1 cellular context compared by ENCODE assay signal in genomic region chr14:61042220-61042619, GRCh38.
TF ChIP-seq lines count a peak whose summit lies in the region.

No MANE protein-coding gene starts in this region.

TF ChIP-seq in HepG2, 621 proteins besides CTCF, POLR2A, EP300 and RAD21 (continued from another document and continues in another):
- no peak for TF ChIP-seq ZNF570 (CRISPR knock-in tag; IDR thresholded peaks at IDR 0.05; ENCODE audit: borderline replicate concordance)
- TF ChIP-seq ZNF761 (CRISPR knock-in tag; conservative IDR thresholded peaks at IDR 0.05): no peak
- TF ChIP-seq, protein P1, sequence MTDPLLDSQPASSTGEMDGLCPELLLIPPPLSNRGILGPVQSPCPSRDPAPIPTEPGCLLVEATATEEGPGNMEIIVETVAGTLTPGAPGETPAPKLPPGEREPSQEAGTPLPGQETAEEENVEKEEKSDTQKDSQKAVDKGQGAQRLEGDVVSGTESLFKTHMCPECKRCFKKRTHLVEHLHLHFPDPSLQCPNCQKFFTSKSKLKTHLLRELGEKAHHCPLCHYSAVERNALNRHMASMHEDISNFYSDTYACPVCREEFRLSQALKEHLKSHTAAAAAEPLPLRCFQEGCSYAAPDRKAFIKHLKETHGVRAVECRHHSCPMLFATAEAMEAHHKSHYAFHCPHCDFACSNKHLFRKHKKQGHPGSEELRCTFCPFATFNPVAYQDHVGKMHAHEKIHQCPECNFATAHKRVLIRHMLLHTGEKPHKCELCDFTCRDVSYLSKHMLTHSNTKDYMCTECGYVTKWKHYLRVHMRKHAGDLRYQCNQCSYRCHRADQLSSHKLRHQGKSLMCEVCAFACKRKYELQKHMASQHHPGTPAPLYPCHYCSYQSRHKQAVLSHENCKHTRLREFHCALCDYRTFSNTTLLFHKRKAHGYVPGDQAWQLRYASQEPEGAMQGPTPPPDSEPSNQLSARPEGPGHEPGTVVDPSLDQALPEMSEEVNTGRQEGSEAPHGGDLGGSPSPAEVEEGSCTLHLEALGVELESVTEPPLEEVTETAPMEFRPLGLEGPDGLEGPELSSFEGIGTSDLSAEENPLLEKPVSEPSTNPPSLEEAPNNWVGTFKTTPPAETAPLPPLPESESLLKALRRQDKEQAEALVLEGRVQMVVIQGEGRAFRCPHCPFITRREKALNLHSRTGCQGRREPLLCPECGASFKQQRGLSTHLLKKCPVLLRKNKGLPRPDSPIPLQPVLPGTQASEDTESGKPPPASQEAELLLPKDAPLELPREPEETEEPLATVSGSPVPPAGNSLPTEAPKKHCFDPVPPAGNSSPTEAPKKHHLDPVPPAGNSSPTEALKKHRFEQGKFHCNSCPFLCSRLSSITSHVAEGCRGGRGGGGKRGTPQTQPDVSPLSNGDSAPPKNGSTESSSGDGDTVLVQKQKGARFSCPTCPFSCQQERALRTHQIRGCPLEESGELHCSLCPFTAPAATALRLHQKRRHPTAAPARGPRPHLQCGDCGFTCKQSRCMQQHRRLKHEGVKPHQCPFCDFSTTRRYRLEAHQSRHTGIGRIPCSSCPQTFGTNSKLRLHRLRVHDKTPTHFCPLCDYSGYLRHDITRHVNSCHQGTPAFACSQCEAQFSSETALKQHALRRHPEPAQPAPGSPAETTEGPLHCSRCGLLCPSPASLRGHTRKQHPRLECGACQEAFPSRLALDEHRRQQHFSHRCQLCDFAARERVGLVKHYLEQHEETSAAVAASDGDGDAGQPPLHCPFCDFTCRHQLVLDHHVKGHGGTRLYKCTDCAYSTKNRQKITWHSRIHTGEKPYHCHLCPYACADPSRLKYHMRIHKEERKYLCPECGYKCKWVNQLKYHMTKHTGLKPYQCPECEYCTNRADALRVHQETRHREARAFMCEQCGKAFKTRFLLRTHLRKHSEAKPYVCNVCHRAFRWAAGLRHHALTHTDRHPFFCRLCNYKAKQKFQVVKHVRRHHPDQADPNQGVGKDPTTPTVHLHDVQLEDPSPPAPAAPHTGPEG (CRISPR knock-in tag; IDR thresholded peaks at IDR 0.05): no peak
- TF ChIP-seq ZNF383 (CRISPR knock-in tag; IDR thresholded peaks at IDR 0.05; ENCODE audit: borderline replicate concordance): no peak
- no peak for TF ChIP-seq KLF9 (CRISPR knock-in tag; IDR thresholded peaks at IDR 0.05; ENCODE audit: low read depth)
- peak; percentile 16; the same call in 1 of the 2 replicates for TF ChIP-seq PATZ1 (CRISPR knock-in tag; IDR thresholded peaks at IDR 0.05)
- TF ChIP-seq ZNF33A (CRISPR knock-in tag; IDR thresholded peaks at IDR 0.05; ENCODE audit: borderline replicate concordance): no peak
- TF ChIP-seq ZNF891 (CRISPR knock-in tag; IDR thresholded peaks at IDR 0.05): no peak
- TF ChIP-seq, protein P2, sequence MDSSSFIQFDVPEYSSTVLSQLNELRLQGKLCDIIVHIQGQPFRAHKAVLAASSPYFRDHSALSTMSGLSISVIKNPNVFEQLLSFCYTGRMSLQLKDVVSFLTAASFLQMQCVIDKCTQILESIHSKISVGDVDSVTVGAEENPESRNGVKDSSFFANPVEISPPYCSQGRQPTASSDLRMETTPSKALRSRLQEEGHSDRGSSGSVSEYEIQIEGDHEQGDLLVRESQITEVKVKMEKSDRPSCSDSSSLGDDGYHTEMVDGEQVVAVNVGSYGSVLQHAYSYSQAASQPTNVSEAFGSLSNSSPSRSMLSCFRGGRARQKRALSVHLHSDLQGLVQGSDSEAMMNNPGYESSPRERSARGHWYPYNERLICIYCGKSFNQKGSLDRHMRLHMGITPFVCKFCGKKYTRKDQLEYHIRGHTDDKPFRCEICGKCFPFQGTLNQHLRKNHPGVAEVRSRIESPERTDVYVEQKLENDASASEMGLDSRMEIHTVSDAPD (CRISPR knock-in tag; IDR thresholded peaks at IDR 0.05): no peak
- no peak for TF ChIP-seq NAIF1 (CRISPR knock-in tag; IDR thresholded peaks at IDR 0.05; ENCODE audit: borderline replicate concordance)
- TF ChIP-seq TBX3 (IDR thresholded peaks at IDR 0.05; ENCODE audit: borderline replicate concordance): peak; percentile 99
- no peak for TF ChIP-seq EZH2 (conservative IDR thresholded peaks at IDR 0.05; ENCODE audit: low read depth, low read length)
- no peak for TF ChIP-seq MAZ (IDR thresholded peaks at IDR 0.05; ENCODE audit: borderline replicate concordance, low read depth, low read length)
- TF ChIP-seq MAZ (CRISPR knock-in tag; IDR thresholded peaks at IDR 0.05; ENCODE audit: low read depth): no peak
- no peak for TF ChIP-seq ZNF589 (CRISPR knock-in tag; conservative IDR thresholded peaks at IDR 0.05)
- no peak for TF ChIP-seq ZNF180 (CRISPR knock-in tag; IDR thresholded peaks at IDR 0.05; ENCODE audit: borderline replicate concordance, low read depth)
- TF ChIP-seq ZNF33B (CRISPR knock-in tag; IDR thresholded peaks at IDR 0.05): no peak
- TF ChIP-seq ZSCAN21 (CRISPR knock-in tag; IDR thresholded peaks at IDR 0.05; ENCODE audit: borderline replicate concordance): no peak
- TF ChIP-seq ZFP37 (CRISPR knock-in tag; IDR thresholded peaks at IDR 0.05; ENCODE audit: borderline replicate concordance): no peak
- TF ChIP-seq KLF15 (CRISPR knock-in tag; IDR thresholded peaks at IDR 0.05; ENCODE audit: borderline replicate concordance): no peak
- no peak for TF ChIP-seq KLF12 (CRISPR knock-in tag; IDR thresholded peaks at IDR 0.05; ENCODE audit: borderline replicate concordance)
- TF ChIP-seq, protein P3, sequence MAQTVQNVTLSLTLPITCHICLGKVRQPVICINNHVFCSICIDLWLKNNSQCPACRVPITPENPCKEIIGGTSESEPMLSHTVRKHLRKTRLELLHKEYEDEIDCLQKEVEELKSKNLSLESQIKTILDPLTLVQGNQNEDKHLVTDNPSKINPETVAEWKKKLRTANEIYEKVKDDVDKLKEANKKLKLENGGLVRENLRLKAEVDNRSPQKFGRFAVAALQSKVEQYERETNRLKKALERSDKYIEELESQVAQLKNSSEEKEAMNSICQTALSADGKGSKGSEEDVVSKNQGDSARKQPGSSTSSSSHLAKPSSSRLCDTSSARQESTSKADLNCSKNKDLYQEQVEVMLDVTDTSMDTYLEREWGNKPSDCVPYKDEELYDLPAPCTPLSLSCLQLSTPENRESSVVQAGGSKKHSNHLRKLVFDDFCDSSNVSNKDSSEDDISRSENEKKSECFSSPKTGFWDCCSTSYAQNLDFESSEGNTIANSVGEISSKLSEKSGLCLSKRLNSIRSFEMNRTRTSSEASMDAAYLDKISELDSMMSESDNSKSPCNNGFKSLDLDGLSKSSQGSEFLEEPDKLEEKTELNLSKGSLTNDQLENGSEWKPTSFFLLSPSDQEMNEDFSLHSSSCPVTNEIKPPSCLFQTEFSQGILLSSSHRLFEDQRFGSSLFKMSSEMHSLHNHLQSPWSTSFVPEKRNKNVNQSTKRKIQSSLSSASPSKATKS (CRISPR knock-in tag; IDR thresholded peaks at IDR 0.05): no peak
- no peak for TF ChIP-seq RFXANK (CRISPR knock-in tag; IDR thresholded peaks at IDR 0.05)
- TF ChIP-seq ZNF629 (CRISPR knock-in tag; conservative IDR thresholded peaks at IDR 0.05): no peak
- TF ChIP-seq NONO (IDR thresholded peaks at IDR 0.05): no peak
- TF ChIP-seq NONO (CRISPR knock-in tag; conservative IDR thresholded peaks at IDR 0.05): no peak
- TF ChIP-seq TAF15 (IDR thresholded peaks at IDR 0.05; ENCODE audit: low read depth, low read length, poor library complexity, severe bottlenecking): no peak
- TF ChIP-seq, protein P4, sequence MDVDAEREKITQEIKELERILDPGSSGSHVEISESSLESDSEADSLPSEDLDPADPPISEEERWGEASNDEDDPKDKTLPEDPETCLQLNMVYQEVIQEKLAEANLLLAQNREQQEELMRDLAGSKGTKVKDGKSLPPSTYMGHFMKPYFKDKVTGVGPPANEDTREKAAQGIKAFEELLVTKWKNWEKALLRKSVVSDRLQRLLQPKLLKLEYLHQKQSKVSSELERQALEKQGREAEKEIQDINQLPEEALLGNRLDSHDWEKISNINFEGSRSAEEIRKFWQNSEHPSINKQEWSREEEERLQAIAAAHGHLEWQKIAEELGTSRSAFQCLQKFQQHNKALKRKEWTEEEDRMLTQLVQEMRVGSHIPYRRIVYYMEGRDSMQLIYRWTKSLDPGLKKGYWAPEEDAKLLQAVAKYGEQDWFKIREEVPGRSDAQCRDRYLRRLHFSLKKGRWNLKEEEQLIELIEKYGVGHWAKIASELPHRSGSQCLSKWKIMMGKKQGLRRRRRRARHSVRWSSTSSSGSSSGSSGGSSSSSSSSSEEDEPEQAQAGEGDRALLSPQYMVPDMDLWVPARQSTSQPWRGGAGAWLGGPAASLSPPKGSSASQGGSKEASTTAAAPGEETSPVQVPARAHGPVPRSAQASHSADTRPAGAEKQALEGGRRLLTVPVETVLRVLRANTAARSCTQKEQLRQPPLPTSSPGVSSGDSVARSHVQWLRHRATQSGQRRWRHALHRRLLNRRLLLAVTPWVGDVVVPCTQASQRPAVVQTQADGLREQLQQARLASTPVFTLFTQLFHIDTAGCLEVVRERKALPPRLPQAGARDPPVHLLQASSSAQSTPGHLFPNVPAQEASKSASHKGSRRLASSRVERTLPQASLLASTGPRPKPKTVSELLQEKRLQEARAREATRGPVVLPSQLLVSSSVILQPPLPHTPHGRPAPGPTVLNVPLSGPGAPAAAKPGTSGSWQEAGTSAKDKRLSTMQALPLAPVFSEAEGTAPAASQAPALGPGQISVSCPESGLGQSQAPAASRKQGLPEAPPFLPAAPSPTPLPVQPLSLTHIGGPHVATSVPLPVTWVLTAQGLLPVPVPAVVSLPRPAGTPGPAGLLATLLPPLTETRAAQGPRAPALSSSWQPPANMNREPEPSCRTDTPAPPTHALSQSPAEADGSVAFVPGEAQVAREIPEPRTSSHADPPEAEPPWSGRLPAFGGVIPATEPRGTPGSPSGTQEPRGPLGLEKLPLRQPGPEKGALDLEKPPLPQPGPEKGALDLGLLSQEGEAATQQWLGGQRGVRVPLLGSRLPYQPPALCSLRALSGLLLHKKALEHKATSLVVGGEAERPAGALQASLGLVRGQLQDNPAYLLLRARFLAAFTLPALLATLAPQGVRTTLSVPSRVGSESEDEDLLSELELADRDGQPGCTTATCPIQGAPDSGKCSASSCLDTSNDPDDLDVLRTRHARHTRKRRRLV (CRISPR knock-in tag; IDR thresholded peaks at IDR 0.05): no peak
- TF ChIP-seq SRSF4 (IDR thresholded peaks at IDR 0.05; ENCODE audit: low read depth, low read length, poor library complexity, severe bottlenecking): no peak
- no peak for TF ChIP-seq DR1 (CRISPR knock-in tag; IDR thresholded peaks at IDR 0.05)
- TF ChIP-seq ZNF446 (CRISPR knock-in tag; IDR thresholded peaks at IDR 0.05): no peak
- TF ChIP-seq ZNF205 (CRISPR knock-in tag; IDR thresholded peaks at IDR 0.05): peak; percentile 44; the same call in 1 of the 2 replicates
- peak; percentile 78 for TF ChIP-seq ERF (CRISPR knock-in tag; IDR thresholded peaks at IDR 0.05)
- TF ChIP-seq SMAD9 (CRISPR knock-in tag; IDR thresholded peaks at IDR 0.05): no peak
- TF ChIP-seq RORA (CRISPR knock-in tag; IDR thresholded peaks at IDR 0.05): no peak
- no peak for TF ChIP-seq XRCC5 (optimal IDR thresholded peaks at IDR 0.05; ENCODE audit: low read length)
- TF ChIP-seq ZNF136 (CRISPR knock-in tag; IDR thresholded peaks at IDR 0.05; ENCODE audit: low read depth): no peak
- TF ChIP-seq MEF2D (CRISPR knock-in tag; IDR thresholded peaks at IDR 0.05): peak; percentile 70; the same call in 1 of the 2 replicates
- no peak for TF ChIP-seq ZNF687 (CRISPR knock-in tag; IDR thresholded peaks at IDR 0.05)
- TF ChIP-seq ZNF614 (CRISPR knock-in tag; IDR thresholded peaks at IDR 0.05; ENCODE audit: borderline replicate concordance): peak; percentile 48; the same call in 1 of the 2 replicates
- no peak for TF ChIP-seq KLF6 (CRISPR knock-in tag; IDR thresholded peaks at IDR 0.05)
- TF ChIP-seq, protein P5, sequence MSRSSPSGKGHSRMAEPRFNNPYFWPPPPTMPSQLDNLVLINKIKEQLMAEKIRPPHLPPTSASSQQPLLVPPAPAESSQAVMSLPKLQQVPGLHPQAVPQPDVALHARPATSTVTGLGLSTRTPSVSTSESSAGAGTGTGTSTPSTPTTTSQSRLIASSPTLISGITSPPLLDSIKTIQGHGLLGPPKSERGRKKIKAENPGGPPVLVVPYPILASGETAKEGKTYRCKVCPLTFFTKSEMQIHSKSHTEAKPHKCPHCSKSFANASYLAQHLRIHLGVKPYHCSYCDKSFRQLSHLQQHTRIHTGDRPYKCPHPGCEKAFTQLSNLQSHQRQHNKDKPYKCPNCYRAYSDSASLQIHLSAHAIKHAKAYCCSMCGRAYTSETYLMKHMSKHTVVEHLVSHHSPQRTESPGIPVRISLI (CRISPR knock-in tag; IDR thresholded peaks at IDR 0.05; ENCODE audit: borderline replicate concordance): no peak; the same call in 1 of the 2 replicates
- no peak for TF ChIP-seq ZNF619 (CRISPR knock-in tag; IDR thresholded peaks at IDR 0.05)
